ENCODE assay signal across 10 cellular contexts in genomic region chr18:23943104-23943503, GRCh38.
DNase-seq lines count a peak whose midpoint lies in the region; ATAC-seq lines count a peak whose summit lies in the region.
"Had no signal": no experiment of that assay in that cellular context is flagged by ENCODE, and none has a peak within 500 bp of the region (broad histone marks: within the 10 kb centered on the region; RNA-seq: fewer than 3 reads in every experiment).

No MANE protein-coding gene starts in this region.

- peak overlapping the region; percentile 13 for H3K4me3 Mint-ChIP-seq in activated CD4-positive, alpha-beta memory T cell treated with anti-CD3 and anti-CD28 coated beads for 36 hours

- DNase-seq in activated CD4-positive, alpha-beta T cell treated with anti-CD3 and anti-CD28 coated beads for 48 hours: peak; percentile 61
- no peak for DNase-seq in activated CD4-positive, alpha-beta T cell treated with anti-CD3 and anti-CD28 coated beads, Interleukin-2, amount 50 U/mL, for 1 hour
- DNase-seq in activated CD4-positive, alpha-beta memory T cell treated with anti-CD3 and anti-CD28 coated beads for 36 hours: peak; percentile 78
- peak; percentile 44 for DNase-seq in stimulated activated CD8-positive, alpha-beta memory T cell treated with anti-CD3 and anti-CD28 coated beads, Interleukin-4, amount 100 ng/mL, for 48 hours
- DNase-seq in SHP77 treated with DMSO at 0.1 percent for 48 hours (lab: John Stamatoyannopoulos, UW) (no peak), Right ventricle myocardium inferior (ENCODE audit: missing footprints) (no peak), nucleus accumbens (lab: John Stamatoyannopoulos, UW) (no peak)
- DNase-seq: stomach had no signal

- intact Hi-C loops in activated CD4-positive, alpha-beta memory T cell treated with anti-CD3 and anti-CD28 coated beads for 36 hours (cut with micrococcal nuclease): loop anchor here (1.0 to 2.0 kb wide), 3 partner anchors 27 to 76 kb away; no protein-coding TSS in a partner anchor
- intact Hi-C loops in Right ventricle myocardium inferior (cut with DNase I): no loop called here

- POLR2A ChIA-PET in activated CD4-positive, alpha-beta memory T cell treated with anti-CD3 and anti-CD28 coated beads for 36 hours (lab: Charles Lee): interaction anchor here (1.2 kb wide), 1 partner anchor 44 kb away, joined by 4 read pairs; no protein-coding TSS in a partner anchor

- H3K4me1 Mint-ChIP-seq in activated CD4-positive, alpha-beta memory T cell treated with anti-CD3 and anti-CD28 coated beads for 36 hours (ENCODE audit: low read depth): peaks cover 36% of the 10 kb centered on the region

- H3K27me3 Mint-ChIP-seq in activated CD4-positive, alpha-beta memory T cell treated with anti-CD3 and anti-CD28 coated beads for 36 hours: peaks cover 8% of the 10 kb centered on the region

- CTCF ChIA-PET in activated CD4-positive, alpha-beta memory T cell treated with anti-CD3 and anti-CD28 coated beads for 36 hours (lab: Charles Lee): interaction anchor here (0.7 to 3.4 kb wide), 3 partner anchors 24 to 112 kb away, joined by 3 to 14 read pairs (median 4); no protein-coding TSS in a partner anchor

- no peaks in the 10 kb centered on the region for H3K36me3 Mint-ChIP-seq in activated CD4-positive, alpha-beta memory T cell treated with anti-CD3 and anti-CD28 coated beads for 36 hours

- no peak overlapping the region for H3K27ac Mint-ChIP-seq in activated CD4-positive, alpha-beta memory T cell treated with anti-CD3 and anti-CD28 coated beads for 36 hours

- peak; percentile 74 for ATAC-seq in HG02870 (IDR thresholded peaks at IDR 0.05; ENCODE audit: unreplicated experiment)
- ATAC-seq in Right ventricle myocardium inferior: no peak
- ATAC-seq: A549 had no signal

- no peaks in the 10 kb centered on the region for H3K9me3 Mint-ChIP-seq in activated CD4-positive, alpha-beta memory T cell treated with anti-CD3 and anti-CD28 coated beads for 36 hours

Comparison
In these comparisons a context has a peak if more than half of its experiments do, and no peak if none do; other contexts are left out.
1. DNase-seq: peak in activated CD4-positive, alpha-beta T cell treated with anti-CD3 and anti-CD28 coated beads for 48 hours (single experiment), activated CD4-positive, alpha-beta memory T cell treated with anti-CD3 and anti-CD28 coated beads for 36 hours (single experiment) and stimulated activated CD8-positive, alpha-beta memory T cell treated with anti-CD3 and anti-CD28 coated beads, Interleukin-4, amount 100 ng/mL, for 48 hours (single experiment); none in activated CD4-positive, alpha-beta T cell treated with anti-CD3 and anti-CD28 coated beads, Interleukin-2, amount 50 U/mL, for 1 hour (single experiment), SHP77 treated with DMSO at 0.1 percent for 48 hours (single experiment), Right ventricle myocardium inferior (single experiment) and nucleus accumbens (0 of 56).